In the genomic region with DNA sequence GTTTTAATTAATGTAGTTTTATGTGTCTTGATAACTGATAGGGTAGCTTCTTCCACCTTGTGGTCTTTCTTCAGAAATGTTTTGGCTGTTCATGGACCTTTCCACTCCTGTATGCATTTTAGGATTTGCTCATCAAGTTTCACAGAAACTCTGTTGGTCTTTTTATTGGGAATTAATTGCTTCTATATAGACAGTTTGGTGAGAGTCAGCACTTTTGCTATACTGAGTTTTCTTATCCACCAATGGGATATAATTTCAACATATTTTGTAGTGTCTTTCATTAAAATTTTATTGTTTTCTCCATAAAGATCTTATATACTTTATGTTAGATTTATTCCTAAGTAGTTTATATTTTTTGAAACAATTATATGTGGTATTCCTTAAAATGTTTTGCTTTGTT, we compare ENCODE assay signal across 1 cellular context.
TF ChIP-seq lines count a peak whose summit lies in the region.

No MANE protein-coding gene starts in this region.

TF ChIP-seq in HepG2, 621 proteins besides CTCF, POLR2A, EP300 and RAD21:
- TF ChIP-seq ZFP36L2 (CRISPR knock-in tag; IDR thresholded peaks at IDR 0.05) = no peak
- TF ChIP-seq MAFK (conservative IDR thresholded peaks at IDR 0.05 in 1 of 2, IDR thresholded peaks at IDR 0.05 in 1 of 2; ENCODE audit: low read length in 2 of 2) = peak; percentile 64 to 77
- TF ChIP-seq, protein P1, sequence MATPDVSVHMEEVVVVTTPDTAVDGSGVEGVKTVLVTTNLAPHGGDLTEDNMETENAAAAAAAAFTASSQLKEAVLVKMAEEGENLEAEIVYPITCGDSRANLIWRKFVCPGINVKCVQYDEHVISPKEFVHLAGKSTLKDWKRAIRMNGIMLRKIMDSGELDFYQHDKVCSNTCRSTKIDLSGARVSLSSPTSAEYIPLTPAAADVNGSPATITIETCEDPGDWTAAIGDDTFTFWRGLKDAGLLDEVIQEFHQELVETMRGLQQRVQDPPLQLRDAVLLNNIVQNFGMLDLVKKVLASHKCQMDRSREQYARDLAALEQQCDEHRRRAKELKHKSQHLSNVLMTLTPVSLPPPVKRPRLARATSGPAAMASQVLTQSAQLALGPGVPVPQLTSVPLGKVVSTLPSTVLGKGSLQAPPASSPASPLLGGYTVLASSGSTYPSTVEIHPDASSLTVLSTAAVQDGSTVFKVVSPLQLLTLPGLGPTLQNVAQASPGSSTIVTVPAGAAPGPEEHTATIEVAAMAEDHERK (CRISPR knock-in tag; IDR thresholded peaks at IDR 0.05; ENCODE audit: low read depth) = no peak
- no peak for TF ChIP-seq SRSF1 (optimal IDR thresholded peaks at IDR 0.05; ENCODE audit: low read depth, low read length)
- TF ChIP-seq KDM5A (IDR thresholded peaks at IDR 0.05; ENCODE audit: borderline replicate concordance, low read length) = no peak
- 0 out of 2 replicates have a peak, but pooled peaks have one; percentile 55 for TF ChIP-seq MAFF (IDR thresholded peaks at IDR 0.05; ENCODE audit: low read depth, low read length)
- no peak for TF ChIP-seq ZNF574 (CRISPR knock-in tag; IDR thresholded peaks at IDR 0.05)
- TF ChIP-seq, protein P2, sequence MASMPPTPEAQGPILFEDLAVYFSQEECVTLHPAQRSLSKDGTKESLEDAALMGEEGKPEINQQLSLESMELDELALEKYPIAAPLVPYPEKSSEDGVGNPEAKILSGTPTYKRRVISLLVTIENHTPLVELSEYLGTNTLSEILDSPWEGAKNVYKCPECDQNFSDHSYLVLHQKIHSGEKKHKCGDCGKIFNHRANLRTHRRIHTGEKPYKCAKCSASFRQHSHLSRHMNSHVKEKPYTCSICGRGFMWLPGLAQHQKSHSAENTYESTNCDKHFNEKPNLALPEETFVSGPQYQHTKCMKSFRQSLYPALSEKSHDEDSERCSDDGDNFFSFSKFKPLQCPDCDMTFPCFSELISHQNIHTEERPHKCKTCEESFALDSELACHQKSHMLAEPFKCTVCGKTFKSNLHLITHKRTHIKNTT (CRISPR knock-in tag; IDR thresholded peaks at IDR 0.05) = no peak
